In the genomic region with DNA sequence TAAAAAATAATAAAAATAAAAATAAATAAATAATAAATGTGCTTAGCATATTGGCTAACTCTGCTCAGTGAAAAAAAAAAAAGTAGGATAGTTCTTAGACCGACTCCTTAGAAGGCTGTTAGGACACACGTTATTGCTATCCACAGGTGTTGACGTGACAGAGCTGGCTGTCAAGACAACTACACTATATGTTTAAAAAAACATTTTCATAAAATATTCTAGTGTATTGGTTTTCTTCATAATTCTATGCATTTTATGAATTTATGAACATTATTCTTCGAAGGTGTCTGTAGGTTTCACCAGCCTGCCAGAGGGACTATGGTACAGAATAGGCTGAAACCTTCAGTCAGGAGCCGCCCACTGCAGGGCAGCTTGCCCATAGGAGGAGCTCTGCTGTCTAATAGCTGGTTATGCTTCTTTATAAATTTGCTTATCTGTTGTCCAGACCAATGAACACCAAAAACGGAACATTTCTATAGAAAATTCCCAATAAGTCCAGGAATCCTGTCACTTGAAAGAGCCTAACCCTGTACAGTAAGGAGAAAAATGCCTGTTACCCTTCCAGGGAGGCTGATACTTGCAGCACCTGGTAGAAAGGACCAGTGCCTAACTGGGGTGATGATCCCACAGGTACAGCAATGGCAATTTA, we compare ENCODE assay signal across 17 cellular contexts. TPM values are rescaled to one million over a fixed set of nuclear protein-coding genes. Genes with fewer than 3 reads are reported as not detected.
DNase-seq lines count a peak whose midpoint lies in the region; ATAC-seq, FAIRE-seq and TF ChIP-seq lines count a peak whose summit lies in the region.
"Had no signal": no experiment of that assay in that cellular context is flagged by ENCODE, and none has a peak within 500 bp of the region (broad histone marks: within the 10 kb centered on the region; RNA-seq: fewer than 3 reads in every experiment).

No MANE protein-coding gene starts in this region.

- peak in 1 of 2 experiments; percentile 82 for DNase-seq in A549 (ENCODE audit: low read depth in 1 of 2, low spot score in 1 of 2)
- peak; percentile 53 for DNase-seq in amniotic epithelial cell (ENCODE audit: low read depth)
- no peak for DNase-seq in left lobe of liver (ENCODE audit: low spot score)
- no peak for DNase-seq in GM19238 (ENCODE audit: insufficient read length, low spot score)
- DNase-seq in T-helper 2 cell treated with Interferon-gamma antibody and Interleukin-4, amounts not matched to agents 5 μg/mL and 100 μg/mL, for 36 hours (ENCODE audit: low spot score) = no peak
- DNase-seq in activated T-cell treated with anti-CD3 and anti-CD28 coated beads, Interleukin-2, amount 50 U/mL, for 24 hours = no peak
- DNase-seq: effector memory CD4-positive, alpha-beta T cell; NCI-H2227 treated with DMSO at 0.1 percent for 48 hours; occipital lobe; stimulated activated CD4-positive, alpha-beta T cell treated with anti-CD3 and anti-CD28 coated beads, Interleukin-1b, Interleukin-23, amount 100 ng/mL, for 48 hours; T-helper 9 cell had no signal

- no peaks in the 10 kb centered on the region for H3K4me1 Mint-ChIP-seq in T-helper 2 cell treated with Interferon-gamma antibody and Interleukin-4, amounts not matched to agents 5 μg/mL and 100 μg/mL, for 36 hours (ENCODE audit: low read depth)
- H3K4me1 Mint-ChIP-seq in activated T-cell treated with anti-CD3 and anti-CD28 coated beads, Interleukin-2, amount 50 U/mL, for 24 hours (ENCODE audit: low read depth) = peaks cover 12% of the 10 kb centered on the region
- H3K4me1 Mint-ChIP-seq: stimulated activated memory B cell treated with anti-CD40 and anti-IgM and Interleukin-4, amounts not matched to agents 10 μg/mL and 1 μg/mL and 100 μg/mL, for 72 hours had no signal

- peak; percentile 24 to 43; a peak in 5 of 6 replicates for ATAC-seq in A549
- peak; percentile 63 for ATAC-seq in left lobe of liver
- no peak for ATAC-seq in GM19324 (IDR thresholded peaks at IDR 0.05; ENCODE audit: low FRiP score, unreplicated experiment)
- ATAC-seq: heart left ventricle; stimulated activated memory B cell treated with anti-CD40 and anti-IgM and Interleukin-4, amounts not matched to agents 10 μg/mL and 1 μg/mL and 100 μg/mL, for 72 hours had no signal

- H3K4me1 ChIP-seq in A549 (peaks cover 73% of the 10 kb centered on the region), HUES48 (ENCODE audit: control insufficient read depth, insufficient read depth, low read length) (peaks cover 53% of the 10 kb centered on the region)

- H3K27ac Mint-ChIP-seq in T-helper 2 cell treated with Interferon-gamma antibody and Interleukin-4, amounts not matched to agents 5 μg/mL and 100 μg/mL, for 36 hours = no peak overlapping the region
- H3K27ac Mint-ChIP-seq in activated T-cell treated with anti-CD3 and anti-CD28 coated beads, Interleukin-2, amount 50 U/mL, for 24 hours = no peak overlapping the region
- H3K27ac Mint-ChIP-seq: stimulated activated memory B cell treated with anti-CD40 and anti-IgM and Interleukin-4, amounts not matched to agents 10 μg/mL and 1 μg/mL and 100 μg/mL, for 72 hours had no signal

- TF ChIP-seq RAD21 in A549 (conservative IDR thresholded peaks at IDR 0.05 in 1 of 2, IDR thresholded peaks at IDR 0.05 in 1 of 2) = 0 out of 5 replicates have a peak, but pooled peaks of 1 of the 2 experiments have one; percentile 2

- H3K27ac ChIP-seq in A549 (peak overlapping the region; percentile 71 to 88; a peak in 5 of 6 replicates), HUES48 (ENCODE audit: low read depth, low read length) (peak overlapping the region; percentile 99)
- H3K27ac ChIP-seq: BLaER1 treated with 17β-estradiol and CSF1 and Interleukin-3, amounts not matched to agents 10 nM and 100 nM; RWPE1 had no signal

- H3K4me2 ChIP-seq in A549 = peak overlapping the region; percentile 91
- H3K4me2 ChIP-seq: BLaER1 treated with 17β-estradiol and CSF1 and Interleukin-3, amounts not matched to agents 10 nM and 100 nM had no signal

- H3K9me3 ChIP-seq in A549 = no peaks in the 10 kb centered on the region
- H3K9me3 ChIP-seq in HUES48 (ENCODE audit: control insufficient read depth, insufficient read depth, low read length) = no peaks in the 10 kb centered on the region
- H3K9me3 ChIP-seq: BLaER1 treated with 17β-estradiol and CSF1 and Interleukin-3, amounts not matched to agents 10 nM and 100 nM; heart left ventricle had no signal

- peaks cover 12% of the 10 kb centered on the region for H3K27me3 Mint-ChIP-seq in T-helper 2 cell treated with Interferon-gamma antibody and Interleukin-4, amounts not matched to agents 5 μg/mL and 100 μg/mL, for 36 hours (ENCODE audit: low read depth)
- H3K27me3 Mint-ChIP-seq in activated T-cell treated with anti-CD3 and anti-CD28 coated beads, Interleukin-2, amount 50 U/mL, for 24 hours = peaks cover 12% of the 10 kb centered on the region

- H3K27me3 ChIP-seq in HUES48 (ENCODE audit: control insufficient read depth, insufficient read depth, low read length) = no peaks in the 10 kb centered on the region
- H3K27me3 ChIP-seq: BLaER1 treated with 17β-estradiol and CSF1 and Interleukin-3, amounts not matched to agents 10 nM and 100 nM; heart left ventricle had no signal

- FAIRE-seq in A549 (lab: Jason Lieb, UNC) = peak; percentile 23

- H3K36me3 Mint-ChIP-seq in T-helper 2 cell treated with Interferon-gamma antibody and Interleukin-4, amounts not matched to agents 5 μg/mL and 100 μg/mL, for 36 hours (ENCODE audit: low read depth) = no peaks in the 10 kb centered on the region
- no peaks in the 10 kb centered on the region for H3K36me3 Mint-ChIP-seq in activated T-cell treated with anti-CD3 and anti-CD28 coated beads, Interleukin-2, amount 50 U/mL, for 24 hours (ENCODE audit: low read depth)
- H3K36me3 Mint-ChIP-seq: stimulated activated memory B cell treated with anti-CD40 and anti-IgM and Interleukin-4, amounts not matched to agents 10 μg/mL and 1 μg/mL and 100 μg/mL, for 72 hours had no signal

- TF ChIP-seq EP300 in A549 (IDR thresholded peaks at IDR 0.05) = no peak

- CTCF ChIA-PET in A549 (lab: Yijun Ruan, JAX) = interaction anchor here (0.6 to 1.6 kb wide), 5 partner anchors 13 to 248 kb away, joined by 3 to 4 read pairs (median 3); no protein-coding TSS in a partner anchor

- TF ChIP-seq POLR2A in A549 (IDR thresholded peaks at IDR 0.05; ENCODE audit: low read length) = no peak

- H3K4me3 Mint-ChIP-seq in T-helper 2 cell treated with Interferon-gamma antibody and Interleukin-4, amounts not matched to agents 5 μg/mL and 100 μg/mL, for 36 hours = no peak overlapping the region
- H3K4me3 Mint-ChIP-seq in activated T-cell treated with anti-CD3 and anti-CD28 coated beads, Interleukin-2, amount 50 U/mL, for 24 hours = no peak overlapping the region
- H3K4me3 Mint-ChIP-seq: stimulated activated memory B cell treated with anti-CD40 and anti-IgM and Interleukin-4, amounts not matched to agents 10 μg/mL and 1 μg/mL and 100 μg/mL, for 72 hours had no signal

- no peaks in the 10 kb centered on the region for H3K9me3 Mint-ChIP-seq in T-helper 2 cell treated with Interferon-gamma antibody and Interleukin-4, amounts not matched to agents 5 μg/mL and 100 μg/mL, for 36 hours
- no peaks in the 10 kb centered on the region for H3K9me3 Mint-ChIP-seq in activated T-cell treated with anti-CD3 and anti-CD28 coated beads, Interleukin-2, amount 50 U/mL, for 24 hours
- H3K9me3 Mint-ChIP-seq: stimulated activated memory B cell treated with anti-CD40 and anti-IgM and Interleukin-4, amounts not matched to agents 10 μg/mL and 1 μg/mL and 100 μg/mL, for 72 hours had no signal

- H3K9ac ChIP-seq in HUES48 (ENCODE audit: low read depth, low read length) = no peak overlapping the region
- H3K9ac ChIP-seq: BLaER1 treated with 17β-estradiol and CSF1 and Interleukin-3, amounts not matched to agents 10 nM and 100 nM had no signal

- no peaks in the 10 kb centered on the region for H3K36me3 ChIP-seq in HUES48 (ENCODE audit: control insufficient read depth, insufficient read depth, low read length)
- H3K36me3 ChIP-seq: BLaER1 treated with 17β-estradiol and CSF1 and Interleukin-3, amounts not matched to agents 10 nM and 100 nM had no signal

- POLR2A ChIA-PET in A549 (lab: Yijun Ruan, JAX) = interaction anchor here (1.9 kb wide), 1 partner anchor 9 kb away, joined by 9 read pairs; a partner anchor contains a TSS

- TF ChIP-seq CTCF in A549 (IDR thresholded peaks at IDR 0.05) = peak; percentile 19; the same call in 1 of the 3 replicates

- WGBS in A549 (ENCODE audit: missing lambda C conversion rate) = 22% methylated on average over 6 of the region's 6 CpGs

- 0 out of 3 replicates have a peak overlapping the region, but pooled peaks have one; percentile 8 for H3K4me3 ChIP-seq in A549
- no peak overlapping the region for H3K4me3 ChIP-seq in HUES48 (ENCODE audit: low read depth, low read length)
- H3K4me3 ChIP-seq: BLaER1 treated with 17β-estradiol and CSF1 and Interleukin-3, amounts not matched to agents 10 nM and 100 nM; heart left ventricle had no signal

TF ChIP-seq in A549, 52 proteins besides CTCF, POLR2A, EP300 and RAD21 (continues in another document):
- TF ChIP-seq TFCP2L1 (CRISPR knock-in tag; IDR thresholded peaks at IDR 0.05) (peak; percentile 97), HEYL (CRISPR knock-in tag; IDR thresholded peaks at IDR 0.05) (no peak), SMC3 (IDR thresholded peaks at IDR 0.05) (no peak; the same call in 2 of the 3 replicates), ZFP36 (IDR thresholded peaks at IDR 0.05; ENCODE audit: borderline replicate concordance, partially characterized antibody) (no peak), ZC3H11A (IDR thresholded peaks at IDR 0.05) (no peak), JUNB (IDR thresholded peaks at IDR 0.05) (no peak), RCOR1 (IDR thresholded peaks at IDR 0.05; ENCODE audit: low read depth, low read length) (no peak)
- TF ChIP-seq, protein P1, sequence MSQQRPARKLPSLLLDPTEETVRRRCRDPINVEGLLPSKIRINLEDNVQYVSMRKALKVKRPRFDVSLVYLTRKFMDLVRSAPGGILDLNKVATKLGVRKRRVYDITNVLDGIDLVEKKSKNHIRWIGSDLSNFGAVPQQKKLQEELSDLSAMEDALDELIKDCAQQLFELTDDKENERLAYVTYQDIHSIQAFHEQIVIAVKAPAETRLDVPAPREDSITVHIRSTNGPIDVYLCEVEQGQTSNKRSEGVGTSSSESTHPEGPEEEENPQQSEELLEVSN (IDR thresholded peaks at IDR 0.05; ENCODE audit: borderline replicate concordance, low read depth) = no peak

RNA-seq across cellular contexts. Expression of a gene that starts 9.1 kb away (rescaled TPM):
- polyA plus RNA-seq in A549 (2011; rRNA removed) = 1,188 and 1,208 TPM in 2 replicates
- polyA plus RNA-seq in A549 (2012; cell fraction: cytosol; rRNA removed) = 820 and 918 TPM in 2 replicates
- 729 and 1,002 TPM in 2 replicates for polyA plus RNA-seq in A549 (2012; cell fraction: nucleus; rRNA removed)
- polyA plus RNA-seq in A549 (2017; fragmentation: RNase III; extraction: RNeasy Plus Mini Kit Qiagen cat#74134 plus additional on column Dnase treatment) = 739 to 828 TPM (median 767 TPM) in 3 replicates
- polyA minus RNA-seq in A549 (2011; rRNA and poly(A)+ RNA removed) = 809 and 900 TPM in 2 replicates
- total RNA-seq in left lobe of liver = 9.6 TPM

RNA-seq across cellular contexts. Expression of a gene that starts 34.9 kb away (rescaled TPM):
- polyA plus RNA-seq in A549 (2011; rRNA removed) (99.8 and 123 TPM in 2 replicates), A549 (2017; fragmentation: RNase III; extraction: RNeasy Plus Mini Kit Qiagen cat#74134 plus additional on column Dnase treatment) (49.7 to 57.7 TPM (median 51.3 TPM) in 3 replicates)
- 26.9 and 28.8 TPM in 2 replicates for polyA plus RNA-seq in A549 (2012; cell fraction: cytosol; rRNA removed)
- polyA plus RNA-seq in A549 (2012; cell fraction: nucleus; rRNA removed) = 11.2 and 16.8 TPM in 2 replicates
- polyA minus RNA-seq in A549 (2011; rRNA and poly(A)+ RNA removed) = 34.2 and 42.8 TPM in 2 replicates
- 1.4 TPM for total RNA-seq in left lobe of liver
